Comparison of ENCODE assay signal across 11 cellular contexts in the genomic region with DNA sequence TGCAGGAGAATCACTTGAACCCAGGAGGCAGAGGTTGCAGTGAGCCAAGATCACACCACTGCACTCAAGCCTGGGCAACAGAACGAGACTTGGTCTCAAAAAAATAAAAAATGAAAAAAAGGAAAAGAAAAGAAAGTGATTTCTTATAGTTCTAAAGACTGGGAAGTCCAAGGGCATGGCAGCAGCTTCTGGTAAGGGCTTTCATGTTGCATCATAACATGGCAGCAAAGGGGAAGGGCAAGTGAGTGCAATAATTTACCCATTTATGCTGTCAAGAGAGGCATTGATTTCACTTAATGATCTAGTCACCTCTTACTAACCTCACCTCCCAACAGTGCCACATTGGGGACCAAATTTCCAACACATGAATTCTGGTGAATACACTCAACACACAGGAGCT. TPM values are rescaled to one million over a fixed set of nuclear protein-coding genes. Genes with fewer than 3 reads are reported as not detected.
"Had no signal": no experiment of that assay in that cellular context is flagged by ENCODE, and none has a peak within 500 bp of the region (broad histone marks: within the 10 kb centered on the region; RNA-seq: fewer than 3 reads in every experiment).

No MANE protein-coding gene starts in this region.

- FAIRE-seq: H1, H54 had no signal

- H3K4me3 ChIP-seq: GM23248, GM23338, HAP-1 had no signal

- H3K36me3 ChIP-seq: HAP-1 had no signal

- H3K27ac ChIP-seq: GM23248 had no signal

- H3K9ac ChIP-seq: GM23248 had no signal

- ATAC-seq: GM23338 had no signal

- H3K4me1 ChIP-seq: HAP-1 had no signal

- DNase-seq: GM23248, GOT3, H7, H9, HCEC 1CT, HFFc6 had no signal

- H3K9me3 ChIP-seq: HAP-1 had no signal

- H3K4me2 ChIP-seq: GM23338 had no signal

- H2AFZ ChIP-seq: GM23248, GM23338 had no signal

RNA-seq across cellular contexts. Expression of a gene that starts 8.8 kb away (rescaled TPM):
- total RNA-seq: H4, HFFc6 had no signal
- polyA plus RNA-seq: GM23248 had no signal

RNA-seq across cellular contexts. Expression of a gene that starts 31.2 kb away (rescaled TPM):
- total RNA-seq: GM23248, GM23338, H7, HFFc6 had no signal
- polyA plus RNA-seq: GM23248, GM23338 had no signal
